ENCODE assay signal across 1 cellular context in the genomic region with DNA sequence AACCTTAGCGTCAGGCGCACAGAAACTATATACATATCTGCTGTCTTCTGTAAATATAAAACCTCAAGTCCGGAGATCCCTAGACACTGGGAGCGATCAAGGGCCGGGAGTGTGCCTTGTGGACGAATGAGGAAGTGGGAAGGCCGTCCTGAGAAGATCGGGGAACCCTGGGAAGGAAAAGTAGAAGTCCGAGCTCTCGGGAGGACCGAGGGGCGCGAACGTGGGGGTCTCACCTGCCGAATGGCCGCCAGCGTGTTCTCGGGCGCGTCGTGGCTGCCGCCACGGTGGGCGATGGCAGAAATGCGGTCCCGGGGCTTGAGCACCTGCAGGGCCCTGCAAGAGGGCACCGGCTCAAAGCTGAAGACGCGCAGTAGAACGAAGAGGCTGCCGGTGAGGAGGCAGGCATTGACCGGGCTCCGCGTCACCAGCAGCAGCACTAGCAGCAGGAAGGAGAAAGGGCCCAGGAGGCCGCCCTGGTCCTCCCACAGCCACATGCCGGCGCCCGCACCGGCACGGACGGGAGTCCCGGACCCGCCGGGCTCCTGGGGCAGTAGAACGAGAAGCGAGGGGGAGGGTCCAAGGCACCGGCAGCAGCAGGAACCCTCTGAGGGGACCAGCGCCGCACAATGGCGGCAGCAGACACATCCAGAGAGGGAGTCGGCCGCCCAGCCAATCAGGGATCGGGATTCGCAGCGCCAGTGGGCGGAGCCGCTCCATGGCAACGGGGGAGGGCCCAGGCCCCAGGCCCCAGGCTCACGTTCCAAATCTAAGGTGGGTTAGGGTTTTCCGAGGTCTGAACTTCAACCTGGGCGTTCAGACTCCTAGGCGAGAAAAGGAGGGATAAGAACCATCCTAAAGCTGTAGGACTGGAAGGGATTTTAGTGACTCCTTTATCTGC.
TF ChIP-seq lines count a peak whose summit lies in the region.

A gene with protein sequence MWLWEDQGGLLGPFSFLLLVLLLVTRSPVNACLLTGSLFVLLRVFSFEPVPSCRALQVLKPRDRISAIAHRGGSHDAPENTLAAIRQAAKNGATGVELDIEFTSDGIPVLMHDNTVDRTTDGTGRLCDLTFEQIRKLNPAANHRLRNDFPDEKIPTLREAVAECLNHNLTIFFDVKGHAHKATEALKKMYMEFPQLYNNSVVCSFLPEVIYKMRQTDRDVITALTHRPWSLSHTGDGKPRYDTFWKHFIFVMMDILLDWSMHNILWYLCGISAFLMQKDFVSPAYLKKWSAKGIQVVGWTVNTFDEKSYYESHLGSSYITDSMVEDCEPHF (minus strand): TSS at position 628 of the 898 bp plus-strand sequence. CDS start 134 bp downstream, at position 494.

TF ChIP-seq in HepG2, 621 proteins besides CTCF, POLR2A, EP300 and RAD21 (continued from another document and continues in another):
- TF ChIP-seq, protein P1, sequence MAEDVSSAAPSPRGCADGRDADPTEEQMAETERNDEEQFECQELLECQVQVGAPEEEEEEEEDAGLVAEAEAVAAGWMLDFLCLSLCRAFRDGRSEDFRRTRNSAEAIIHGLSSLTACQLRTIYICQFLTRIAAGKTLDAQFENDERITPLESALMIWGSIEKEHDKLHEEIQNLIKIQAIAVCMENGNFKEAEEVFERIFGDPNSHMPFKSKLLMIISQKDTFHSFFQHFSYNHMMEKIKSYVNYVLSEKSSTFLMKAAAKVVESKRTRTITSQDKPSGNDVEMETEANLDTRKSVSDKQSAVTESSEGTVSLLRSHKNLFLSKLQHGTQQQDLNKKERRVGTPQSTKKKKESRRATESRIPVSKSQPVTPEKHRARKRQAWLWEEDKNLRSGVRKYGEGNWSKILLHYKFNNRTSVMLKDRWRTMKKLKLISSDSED (CRISPR knock-in tag; IDR thresholded peaks at IDR 0.05), result no peak
- TF ChIP-seq, protein P2, sequence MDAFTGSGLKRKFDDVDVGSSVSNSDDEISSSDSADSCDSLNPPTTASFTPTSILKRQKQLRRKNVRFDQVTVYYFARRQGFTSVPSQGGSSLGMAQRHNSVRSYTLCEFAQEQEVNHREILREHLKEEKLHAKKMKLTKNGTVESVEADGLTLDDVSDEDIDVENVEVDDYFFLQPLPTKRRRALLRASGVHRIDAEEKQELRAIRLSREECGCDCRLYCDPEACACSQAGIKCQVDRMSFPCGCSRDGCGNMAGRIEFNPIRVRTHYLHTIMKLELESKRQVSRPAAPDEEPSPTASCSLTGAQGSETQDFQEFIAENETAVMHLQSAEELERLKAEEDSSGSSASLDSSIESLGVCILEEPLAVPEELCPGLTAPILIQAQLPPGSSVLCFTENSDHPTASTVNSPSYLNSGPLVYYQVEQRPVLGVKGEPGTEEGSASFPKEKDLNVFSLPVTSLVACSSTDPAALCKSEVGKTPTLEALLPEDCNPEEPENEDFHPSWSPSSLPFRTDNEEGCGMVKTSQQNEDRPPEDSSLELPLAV (CRISPR knock-in tag; conservative IDR thresholded peaks at IDR 0.05; ENCODE audit: low read depth), result no peak
- peak; percentile 81 for TF ChIP-seq BHLHE40 (IDR thresholded peaks at IDR 0.05; ENCODE audit: low read length)
- TF ChIP-seq ZNF24 (IDR thresholded peaks at IDR 0.05), result no peak
- TF ChIP-seq ZNF547 (CRISPR knock-in tag; IDR thresholded peaks at IDR 0.05), result peak; percentile 99
- TF ChIP-seq RFXAP (CRISPR knock-in tag; IDR thresholded peaks at IDR 0.05; ENCODE audit: borderline replicate concordance), result peak; percentile 85
- TF ChIP-seq ZNF512 (CRISPR knock-in tag; IDR thresholded peaks at IDR 0.05), result no peak
- TF ChIP-seq JUND (CRISPR knock-in tag; IDR thresholded peaks at IDR 0.05), result peak; percentile 49; the same call in 1 of the 2 replicates
- peak; percentile 68; the same call in 1 of the 2 replicates for TF ChIP-seq TARDBP (CRISPR knock-in tag; IDR thresholded peaks at IDR 0.05)
- TF ChIP-seq, protein P3, sequence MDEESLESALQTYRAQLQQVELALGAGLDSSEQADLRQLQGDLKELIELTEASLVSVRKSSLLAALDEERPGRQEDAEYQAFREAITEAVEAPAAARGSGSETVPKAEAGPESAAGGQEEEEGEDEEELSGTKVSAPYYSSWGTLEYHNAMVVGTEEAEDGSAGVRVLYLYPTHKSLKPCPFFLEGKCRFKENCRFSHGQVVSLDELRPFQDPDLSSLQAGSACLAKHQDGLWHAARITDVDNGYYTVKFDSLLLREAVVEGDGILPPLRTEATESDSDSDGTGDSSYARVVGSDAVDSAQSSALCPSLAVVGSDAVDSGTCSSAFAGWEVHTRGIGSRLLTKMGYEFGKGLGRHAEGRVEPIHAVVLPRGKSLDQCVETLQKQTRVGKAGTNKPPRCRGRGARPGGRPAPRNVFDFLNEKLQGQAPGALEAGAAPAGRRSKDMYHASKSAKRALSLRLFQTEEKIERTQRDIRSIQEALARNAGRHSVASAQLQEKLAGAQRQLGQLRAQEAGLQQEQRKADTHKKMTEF (CRISPR knock-in tag; IDR thresholded peaks at IDR 0.05), result peak; percentile 97
- TF ChIP-seq PHF5A (CRISPR knock-in tag; IDR thresholded peaks at IDR 0.05; ENCODE audit: low read depth, unreplicated experiment), result no peak
- TF ChIP-seq, protein P4, sequence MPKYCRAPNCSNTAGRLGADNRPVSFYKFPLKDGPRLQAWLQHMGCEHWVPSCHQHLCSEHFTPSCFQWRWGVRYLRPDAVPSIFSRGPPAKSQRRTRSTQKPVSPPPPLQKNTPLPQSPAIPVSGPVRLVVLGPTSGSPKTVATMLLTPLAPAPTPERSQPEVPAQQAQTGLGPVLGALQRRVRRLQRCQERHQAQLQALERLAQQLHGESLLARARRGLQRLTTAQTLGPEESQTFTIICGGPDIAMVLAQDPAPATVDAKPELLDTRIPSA (CRISPR knock-in tag; IDR thresholded peaks at IDR 0.05; ENCODE audit: borderline replicate concordance), result peak; percentile 16; the same call in 1 of the 2 replicates
- TF ChIP-seq SNAI1 (CRISPR knock-in tag; IDR thresholded peaks at IDR 0.05; ENCODE audit: borderline replicate concordance), result no peak
- TF ChIP-seq, protein P5, sequence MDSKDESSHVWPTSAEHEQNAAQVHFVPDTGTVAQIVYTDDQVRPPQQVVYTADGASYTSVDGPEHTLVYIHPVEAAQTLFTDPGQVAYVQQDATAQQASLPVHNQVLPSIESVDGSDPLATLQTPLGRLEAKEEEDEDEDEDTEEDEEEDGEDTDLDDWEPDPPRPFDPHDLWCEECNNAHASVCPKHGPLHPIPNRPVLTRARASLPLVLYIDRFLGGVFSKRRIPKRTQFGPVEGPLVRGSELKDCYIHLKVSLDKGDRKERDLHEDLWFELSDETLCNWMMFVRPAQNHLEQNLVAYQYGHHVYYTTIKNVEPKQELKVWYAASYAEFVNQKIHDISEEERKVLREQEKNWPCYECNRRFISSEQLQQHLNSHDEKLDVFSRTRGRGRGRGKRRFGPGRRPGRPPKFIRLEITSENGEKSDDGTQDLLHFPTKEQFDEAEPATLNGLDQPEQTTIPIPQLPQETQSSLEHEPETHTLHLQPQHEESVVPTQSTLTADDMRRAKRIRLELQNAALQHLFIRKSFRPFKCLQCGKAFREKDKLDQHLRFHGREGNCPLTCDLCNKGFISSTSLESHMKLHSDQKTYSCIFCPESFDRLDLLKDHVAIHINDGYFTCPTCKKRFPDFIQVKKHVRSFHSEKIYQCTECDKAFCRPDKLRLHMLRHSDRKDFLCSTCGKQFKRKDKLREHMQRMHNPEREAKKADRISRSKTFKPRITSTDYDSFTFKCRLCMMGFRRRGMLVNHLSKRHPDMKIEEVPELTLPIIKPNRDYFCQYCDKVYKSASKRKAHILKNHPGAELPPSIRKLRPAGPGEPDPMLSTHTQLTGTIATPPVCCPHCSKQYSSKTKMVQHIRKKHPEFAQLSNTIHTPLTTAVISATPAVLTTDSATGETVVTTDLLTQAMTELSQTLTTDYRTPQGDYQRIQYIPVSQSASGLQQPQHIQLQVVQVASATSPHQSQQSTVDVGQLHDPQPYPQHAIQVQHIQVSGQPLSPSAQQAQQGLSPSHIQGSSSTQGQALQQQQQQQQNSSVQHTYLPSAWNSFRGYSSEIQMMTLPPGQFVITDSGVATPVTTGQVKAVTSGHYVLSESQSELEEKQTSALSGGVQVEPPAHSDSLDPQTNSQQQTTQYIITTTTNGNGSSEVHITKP (CRISPR knock-in tag; IDR thresholded peaks at IDR 0.05; ENCODE audit: low read depth), result peak; percentile 81
- TF ChIP-seq ZNF563 (CRISPR knock-in tag; IDR thresholded peaks at IDR 0.05), result peak; percentile 79; the same call in 1 of the 2 replicates
- peak; percentile 47; the same call in 1 of the 2 replicates for TF ChIP-seq CBX5 (CRISPR knock-in tag; IDR thresholded peaks at IDR 0.05; ENCODE audit: borderline replicate concordance)
- TF ChIP-seq IKZF1 (IDR thresholded peaks at IDR 0.05), result no peak
- peak; percentile 86 for TF ChIP-seq KAT8 (CRISPR knock-in tag; IDR thresholded peaks at IDR 0.05)
- no peak for TF ChIP-seq ZNF567 (CRISPR knock-in tag; IDR thresholded peaks at IDR 0.05; ENCODE audit: borderline replicate concordance)
- peak; percentile 94; the same call in 1 of the 2 replicates for TF ChIP-seq ZNF33A (CRISPR knock-in tag; IDR thresholded peaks at IDR 0.05; ENCODE audit: borderline replicate concordance)
- no peak; the same call in 1 of the 2 replicates for TF ChIP-seq CREM (IDR thresholded peaks at IDR 0.05)
- TF ChIP-seq CREM (CRISPR knock-in tag; IDR thresholded peaks at IDR 0.05), result peak; percentile 1; the same call in 1 of the 2 replicates
- peak; percentile 42 for TF ChIP-seq TFDP1 (CRISPR knock-in tag; IDR thresholded peaks at IDR 0.05; ENCODE audit: borderline replicate concordance)
- TF ChIP-seq POLR2AphosphoS2 (IDR thresholded peaks at IDR 0.05; ENCODE audit: low read depth, low read length), result no peak
- TF ChIP-seq ZNF138 (CRISPR knock-in tag; IDR thresholded peaks at IDR 0.05; ENCODE audit: low read depth), result no peak; the same call in 1 of the 2 replicates
- TF ChIP-seq ATAD3A (CRISPR knock-in tag; IDR thresholded peaks at IDR 0.05), result 0 out of 2 replicates have a peak, but pooled peaks have one; percentile 57
- TF ChIP-seq SCMH1 (CRISPR knock-in tag; IDR thresholded peaks at IDR 0.05; ENCODE audit: borderline replicate concordance), result no peak
- no peak for TF ChIP-seq CEBPB (IDR thresholded peaks at IDR 0.05; ENCODE audit: borderline replicate concordance, low read depth, low read length)
- no peak for TF ChIP-seq ADNP (CRISPR knock-in tag; IDR thresholded peaks at IDR 0.05)
- TF ChIP-seq, protein P6, sequence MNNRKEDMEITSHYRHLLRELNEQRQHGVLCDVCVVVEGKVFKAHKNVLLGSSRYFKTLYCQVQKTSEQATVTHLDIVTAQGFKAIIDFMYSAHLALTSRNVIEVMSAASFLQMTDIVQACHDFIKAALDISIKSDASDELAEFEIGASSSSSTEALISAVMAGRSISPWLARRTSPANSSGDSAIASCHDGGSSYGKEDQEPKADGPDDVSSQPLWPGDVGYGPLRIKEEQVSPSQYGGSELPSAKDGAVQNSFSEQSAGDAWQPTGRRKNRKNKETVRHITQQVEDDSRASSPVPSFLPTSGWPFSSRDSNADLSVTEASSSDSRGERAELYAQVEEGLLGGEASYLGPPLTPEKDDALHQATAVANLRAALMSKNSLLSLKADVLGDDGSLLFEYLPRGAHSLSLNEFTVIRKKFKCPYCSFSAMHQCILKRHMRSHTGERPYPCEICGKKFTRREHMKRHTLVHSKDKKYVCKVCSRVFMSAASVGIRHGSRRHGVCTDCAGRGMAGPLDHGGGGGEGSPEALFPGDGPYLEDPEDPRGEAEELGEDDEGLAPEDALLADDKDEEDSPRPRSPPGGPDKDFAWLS (CRISPR knock-in tag; IDR thresholded peaks at IDR 0.05; ENCODE audit: borderline replicate concordance), result 0 out of 2 replicates have a peak, but pooled peaks have one; percentile 20
- peak; percentile 95 for TF ChIP-seq ARID4A (CRISPR knock-in tag; IDR thresholded peaks at IDR 0.05; ENCODE audit: borderline replicate concordance)
- TF ChIP-seq TCF12 (IDR thresholded peaks at IDR 0.05), result no peak
- TF ChIP-seq TCF12 (CRISPR knock-in tag; IDR thresholded peaks at IDR 0.05), result no peak
- TF ChIP-seq KLF9 (CRISPR knock-in tag; IDR thresholded peaks at IDR 0.05; ENCODE audit: low read depth), result 0 out of 2 replicates have a peak, but pooled peaks have one; percentile 27
- no peak; the same call in 1 of the 2 replicates for TF ChIP-seq ZNF441 (CRISPR knock-in tag; IDR thresholded peaks at IDR 0.05; ENCODE audit: borderline replicate concordance)
